ENCODE assay signal across 8 cellular contexts in the genomic region with DNA sequence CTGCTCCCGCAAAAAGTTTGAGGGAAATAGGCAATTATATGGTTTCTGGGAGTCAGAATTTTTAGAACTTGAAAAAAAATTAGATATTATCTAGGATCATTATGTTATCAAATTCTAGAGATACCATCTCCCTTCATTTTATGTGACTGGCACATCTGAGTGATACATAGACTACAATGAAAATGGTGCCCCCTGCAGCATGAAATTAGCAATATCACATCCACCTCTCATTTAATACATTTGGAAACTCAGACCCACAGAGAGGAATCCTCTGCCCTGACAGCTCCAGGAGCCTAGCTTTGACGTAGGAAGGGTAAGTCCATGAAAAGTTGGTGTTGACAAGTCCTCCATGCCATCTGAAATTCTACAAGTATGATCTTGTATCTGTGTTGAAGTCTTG.
DNase-seq lines count a peak whose midpoint lies in the region; ATAC-seq, FAIRE-seq and TF ChIP-seq lines count a peak whose summit lies in the region.

No MANE protein-coding gene starts in this region.

- no peak overlapping the region for H3K27ac ChIP-seq in A549

- TF ChIP-seq EP300 in A549 (IDR thresholded peaks at IDR 0.05) = no peak

- in situ Hi-C loops in astrocyte of the spinal cord (cut with HindIII; ENCODE audit: low sequenced_read_pairs) = no loop called here

- no peaks in the 10 kb centered on the region for H3K9me3 ChIP-seq in A549

- CTCF ChIA-PET in A549 (lab: Yijun Ruan, JAX) = no interaction called here

- intact Hi-C loops in natural killer cell (cut with micrococcal nuclease) = no loop called here

- ATAC-seq in A549 = peak; percentile 56 to 85; a peak in 3 of 6 replicates
- ATAC-seq in HG02840 (IDR thresholded peaks at IDR 0.05; ENCODE audit: low FRiP score, unreplicated experiment) = no peak
- no peak for ATAC-seq in natural killer cell

- no peak overlapping the region for H3K4me3 Mint-ChIP-seq in osteocyte (ENCODE audit: unreplicated experiment)
- H3K4me3 Mint-ChIP-seq in natural killer cell = no peak overlapping the region

- WGBS in A549 (ENCODE audit: missing lambda C conversion rate) = 12% methylated on average over 2 of the region's 2 CpGs

- no peak overlapping the region for H3K4me2 ChIP-seq in A549

- H3K27me3 Mint-ChIP-seq in osteocyte (ENCODE audit: unreplicated experiment) (peaks cover 4% of the 10 kb centered on the region), natural killer cell (ENCODE audit: low read depth in 2 of 2) (peaks cover 0 to 4% of the 10 kb centered on the region in 2 donors)

- H3K36me3 Mint-ChIP-seq in osteocyte (ENCODE audit: unreplicated experiment) (no peaks in the 10 kb centered on the region), natural killer cell (no peaks in the 10 kb centered on the region)

- H3K4me1 Mint-ChIP-seq in osteocyte (ENCODE audit: unreplicated experiment) (no peaks in the 10 kb centered on the region), natural killer cell (no peaks in the 10 kb centered on the region)

- DNase-seq in A549 (ENCODE audit: low read depth in 1 of 2, low spot score in 1 of 2) = peak in 1 of 2 experiments; percentile 38
- DNase-seq in NCI-H1105 treated with DMSO at 0.1 percent for 48 hours (lab: John Stamatoyannopoulos, UW) = peak; percentile 9
- no peak for DNase-seq in astrocyte of the spinal cord (ENCODE audit: low read depth, low spot score)
- DNase-seq in osteocyte (ENCODE audit: extremely low spot score, unreplicated experiment) = no peak
- no peak for DNase-seq in natural killer cell
- no peak for DNase-seq in activated CD8-positive, alpha-beta memory T cell treated with anti-CD3 and anti-CD28 coated beads for 24 hours

- H3K4me3 ChIP-seq in A549 (no peak overlapping the region), GM12875 (ENCODE audit: low read depth, low read length) (no peak overlapping the region), astrocyte of the spinal cord (ENCODE audit: low read depth, low read length) (no peak overlapping the region)

- TF ChIP-seq POLR2A in A549 (IDR thresholded peaks at IDR 0.05; ENCODE audit: low read length) = no peak

- no peaks in the 10 kb centered on the region for H3K9me3 Mint-ChIP-seq in osteocyte (ENCODE audit: unreplicated experiment)
- no peaks in the 10 kb centered on the region for H3K9me3 Mint-ChIP-seq in natural killer cell

- no peaks in the 10 kb centered on the region for H3K4me1 ChIP-seq in A549

- H3K27ac Mint-ChIP-seq in osteocyte (ENCODE audit: unreplicated experiment) (no peak overlapping the region), natural killer cell (no peak overlapping the region)

- TF ChIP-seq RAD21 in A549 (conservative IDR thresholded peaks at IDR 0.05 in 1 of 2, IDR thresholded peaks at IDR 0.05 in 1 of 2) = peak; percentile 41 to 46; a peak in 3 of 5 replicates

- peak; percentile 44 for TF ChIP-seq CTCF in A549 (IDR thresholded peaks at IDR 0.05)
- TF ChIP-seq CTCF in GM12875 (IDR thresholded peaks at IDR 0.05; ENCODE audit: borderline replicate concordance, insufficient read depth, low read depth, low read length) = peak; percentile 26; the same call in 1 of the 2 replicates
- peak; percentile 14 for TF ChIP-seq CTCF in astrocyte of the spinal cord (IDR thresholded peaks at IDR 0.05; ENCODE audit: low read depth, low read length)
- peak; percentile 43 for TF ChIP-seq CTCF in osteocyte (IDR thresholded peaks at IDR 0.05)
- TF ChIP-seq CTCF in natural killer cell (IDR thresholded peaks at IDR 0.05) = no peak

- POLR2A ChIA-PET in A549 (lab: Yijun Ruan, JAX) = no interaction called here

- no peak for FAIRE-seq in A549 (lab: Jason Lieb, UNC)

TF ChIP-seq in A549, 52 proteins besides CTCF, POLR2A, EP300 and RAD21:
- TF ChIP-seq CBX8 (IDR thresholded peaks at IDR 0.05) (no peak), FOSB (CRISPR knock-in tag; IDR thresholded peaks at IDR 0.05) (no peak), JUNB (IDR thresholded peaks at IDR 0.05) (no peak), MAFK (IDR thresholded peaks at IDR 0.05; ENCODE audit: partially characterized antibody) (no peak), ZSCAN20 (CRISPR knock-in tag; IDR thresholded peaks at IDR 0.05) (no peak), RFX5 (IDR thresholded peaks at IDR 0.05) (no peak), EHMT2 (IDR thresholded peaks at IDR 0.05; ENCODE audit: low read depth) (no peak), TFCP2L1 (CRISPR knock-in tag; IDR thresholded peaks at IDR 0.05) (no peak), RCOR1 (IDR thresholded peaks at IDR 0.05; ENCODE audit: low read depth, low read length) (no peak), MYC (IDR thresholded peaks at IDR 0.05; ENCODE audit: borderline replicate concordance, low read length) (no peak), HEYL (CRISPR knock-in tag; IDR thresholded peaks at IDR 0.05) (no peak), ESRRA (IDR thresholded peaks at IDR 0.05; ENCODE audit: borderline replicate concordance, low read length) (no peak), GATA3 (IDR thresholded peaks at IDR 0.05; ENCODE audit: borderline replicate concordance) (no peak), RARB (CRISPR knock-in tag; IDR thresholded peaks at IDR 0.05) (no peak)
- TF ChIP-seq, protein P1, sequence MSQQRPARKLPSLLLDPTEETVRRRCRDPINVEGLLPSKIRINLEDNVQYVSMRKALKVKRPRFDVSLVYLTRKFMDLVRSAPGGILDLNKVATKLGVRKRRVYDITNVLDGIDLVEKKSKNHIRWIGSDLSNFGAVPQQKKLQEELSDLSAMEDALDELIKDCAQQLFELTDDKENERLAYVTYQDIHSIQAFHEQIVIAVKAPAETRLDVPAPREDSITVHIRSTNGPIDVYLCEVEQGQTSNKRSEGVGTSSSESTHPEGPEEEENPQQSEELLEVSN (IDR thresholded peaks at IDR 0.05; ENCODE audit: borderline replicate concordance, low read depth) = no peak
- TF ChIP-seq, protein P2, sequence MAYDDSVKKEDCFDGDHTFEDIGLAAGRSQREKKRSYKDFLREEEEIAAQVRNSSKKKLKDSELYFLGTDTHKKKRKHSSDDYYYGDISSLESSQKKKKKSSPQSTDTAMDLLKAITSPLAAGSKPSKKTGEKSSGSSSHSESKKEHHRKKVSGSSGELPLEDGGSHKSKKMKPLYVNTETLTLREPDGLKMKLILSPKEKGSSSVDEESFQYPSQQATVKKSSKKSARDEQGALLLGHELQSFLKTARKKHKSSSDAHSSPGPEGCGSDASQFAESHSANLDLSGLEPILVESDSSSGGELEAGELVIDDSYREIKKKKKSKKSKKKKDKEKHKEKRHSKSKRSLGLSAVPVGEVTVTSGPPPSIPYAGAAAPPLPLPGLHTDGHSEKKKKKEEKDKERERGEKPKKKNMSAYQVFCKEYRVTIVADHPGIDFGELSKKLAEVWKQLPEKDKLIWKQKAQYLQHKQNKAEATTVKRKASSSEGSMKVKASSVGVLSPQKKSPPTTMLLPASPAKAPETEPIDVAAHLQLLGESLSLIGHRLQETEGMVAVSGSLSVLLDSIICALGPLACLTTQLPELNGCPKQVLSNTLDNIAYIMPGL (CRISPR knock-in tag; IDR thresholded peaks at IDR 0.05; ENCODE audit: borderline replicate concordance) = no peak
- TF ChIP-seq, protein P3, sequence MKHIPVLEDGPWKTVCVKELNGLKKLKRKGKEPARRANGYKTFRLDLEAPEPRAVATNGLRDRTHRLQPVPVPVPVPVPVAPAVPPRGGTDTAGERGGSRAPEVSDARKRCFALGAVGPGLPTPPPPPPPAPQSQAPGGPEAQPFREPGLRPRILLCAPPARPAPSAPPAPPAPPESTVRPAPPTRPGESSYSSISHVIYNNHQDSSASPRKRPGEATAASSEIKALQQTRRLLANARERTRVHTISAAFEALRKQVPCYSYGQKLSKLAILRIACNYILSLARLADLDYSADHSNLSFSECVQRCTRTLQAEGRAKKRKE (CRISPR knock-in tag; IDR thresholded peaks at IDR 0.05; ENCODE audit: low read depth) = no peak
- TF ChIP-seq, protein P4, sequence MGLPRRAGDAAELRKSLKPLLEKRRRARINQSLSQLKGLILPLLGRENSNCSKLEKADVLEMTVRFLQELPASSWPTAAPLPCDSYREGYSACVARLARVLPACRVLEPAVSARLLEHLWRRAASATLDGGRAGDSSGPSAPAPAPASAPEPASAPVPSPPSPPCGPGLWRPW (IDR thresholded peaks at IDR 0.05) = no peak
- TF ChIP-seq, protein P5, sequence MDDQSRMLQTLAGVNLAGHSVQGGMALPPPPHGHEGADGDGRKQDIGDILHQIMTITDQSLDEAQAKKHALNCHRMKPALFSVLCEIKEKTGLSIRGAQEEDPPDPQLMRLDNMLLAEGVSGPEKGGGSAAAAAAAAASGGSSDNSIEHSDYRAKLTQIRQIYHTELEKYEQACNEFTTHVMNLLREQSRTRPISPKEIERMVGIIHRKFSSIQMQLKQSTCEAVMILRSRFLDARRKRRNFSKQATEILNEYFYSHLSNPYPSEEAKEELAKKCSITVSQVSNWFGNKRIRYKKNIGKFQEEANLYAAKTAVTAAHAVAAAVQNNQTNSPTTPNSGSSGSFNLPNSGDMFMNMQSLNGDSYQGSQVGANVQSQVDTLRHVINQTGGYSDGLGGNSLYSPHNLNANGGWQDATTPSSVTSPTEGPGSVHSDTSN (IDR thresholded peaks at IDR 0.05) = no peak

Comparison
In these comparisons a context has a peak if more than half of its experiments do, and no peak if none do; other contexts are left out.
1. ATAC-seq: peak in A549 (2 of 2); none in HG02840 (single experiment) and natural killer cell (0 of 3).